In the genomic region with DNA sequence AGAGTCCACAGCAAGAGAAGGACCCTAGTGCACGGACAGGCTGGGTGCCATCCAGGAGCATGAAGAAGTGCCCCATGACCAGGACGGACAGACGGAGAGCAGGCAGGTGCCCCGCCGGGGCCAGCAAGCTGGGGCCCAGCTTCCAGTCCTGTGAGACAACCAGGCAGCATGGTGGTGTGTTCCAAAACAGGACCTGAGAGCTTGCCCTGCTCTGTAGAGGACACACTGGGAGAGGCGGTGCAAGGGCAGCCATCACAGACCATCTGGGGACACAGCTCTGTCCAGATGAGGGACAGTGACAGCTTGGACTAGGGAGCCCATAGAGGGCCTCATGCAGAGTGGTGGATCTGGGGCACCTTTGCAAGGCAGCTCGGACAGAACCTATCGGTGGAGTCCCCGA, we compare ENCODE assay signal across 26 cellular contexts.
"Had no signal": no experiment of that assay in that cellular context is flagged by ENCODE, and none has a peak within 500 bp of the region (broad histone marks: within the 10 kb centered on the region; RNA-seq: fewer than 3 reads in every experiment).

No MANE protein-coding gene starts in this region.

- H3K4me1 ChIP-seq: adrenal gland, body of pancreas, heart right ventricle, parathyroid adenoma, psoas muscle, testis, transverse colon had no signal

- H3K9me3 ChIP-seq: adrenal gland, body of pancreas, psoas muscle, testis, transverse colon had no signal

- H2AFZ ChIP-seq: parathyroid adenoma had no signal

- H3K4me3 ChIP-seq: adrenal gland, body of pancreas, cardiac muscle cell, coronary artery, dorsolateral prefrontal cortex, heart right ventricle, psoas muscle, testis, transverse colon had no signal

- H3K27me3 ChIP-seq: adrenal gland, body of pancreas, cardiac muscle cell, dorsolateral prefrontal cortex, testis, transverse colon had no signal

- H3K27ac ChIP-seq: adrenal gland, body of pancreas, cardiac muscle cell, coronary artery, dorsolateral prefrontal cortex, heart right ventricle, parathyroid adenoma, psoas muscle, testis, transverse colon had no signal

- DNase-seq: activated CD4-positive, alpha-beta T cell treated with anti-CD3 and anti-CD28 coated beads for 1 hour; activated CD8-positive, alpha-beta T cell treated with anti-CD3 and anti-CD28 coated beads, Interleukin-2, amount 10 ng/mL, durations not matched to agents 7 days and 5 days; activated effector memory CD4-positive, alpha-beta T cell treated with anti-CD3 and anti-CD28 coated beads, Interleukin-2, amount 50 U/mL, for 16 hours; activated naive CD4-positive, alpha-beta T cell treated with anti-CD3 and anti-CD28 coated beads for 36 hours; activated naive CD8-positive, alpha-beta T cell treated with anti-CD3 and anti-CD28 coated beads for 36 hours; body of pancreas; cerebellar nuclear complex; dorsolateral prefrontal cortex; effector memory CD8-positive, alpha-beta T cell; erythroblast; heart right ventricle; left cardiac atrium; midbrain; naive thymus-derived CD4-positive, alpha-beta T cell; nucleus accumbens; psoas muscle; stimulated activated CD4-positive, alpha-beta T cell treated with anti-CD3 and anti-CD28 coated beads, Interleukin-12 subunit alpha, Interleukin-12 subunit beta, amount 100 ng/mL, for 4 hours; stimulated activated CD4-positive, alpha-beta T cell treated with anti-CD3 and anti-CD28 coated beads, Interleukin-4, amount 100 ng/mL, for 1 hour; stimulated activated naive CD8-positive, alpha-beta T cell treated with anti-CD3 and anti-CD28 coated beads, Interleukin-15, Interleukin-2, amounts not matched to agents 100 U/mL and 50 U/mL, for 24 hours; T-helper 2 cell; testis; transverse colon had no signal

- H3K9ac ChIP-seq: parathyroid adenoma had no signal

- H3K36me3 ChIP-seq: adrenal gland, cardiac muscle cell, heart right ventricle, transverse colon had no signal
